24 cellular contexts compared by ENCODE assay signal in genomic region chr6:36969988-36970891, GRCh38. TPM values are rescaled to one million over a fixed set of nuclear protein-coding genes. Genes with fewer than 3 reads are reported as not detected.
DNase-seq lines count a peak whose midpoint lies in the region; ATAC-seq and TF ChIP-seq lines count a peak whose summit lies in the region.
"Had no signal": no experiment of that assay in that cellular context is flagged by ENCODE, and none has a peak within 500 bp of the region (broad histone marks: within the 10 kb centered on the region; RNA-seq: fewer than 3 reads in every experiment).

No MANE protein-coding gene starts in this region.

- peaks cover 39% of the 10 kb centered on the region for H3K4me1 ChIP-seq in suprapubic skin
- H3K4me1 ChIP-seq: Peyer's patch, transverse colon had no signal

- POLR2A ChIA-PET in T-cell (lab: Charles Lee) = no interaction called here

- ATAC-seq in activated naive CD4-positive, alpha-beta T cell treated with anti-CD3 and anti-CD28 coated beads, Interleukin-2, amount 50 U/mL, for 72 hours = no peak
- ATAC-seq in T-cell (replicated peaks in 1 of 4) (no peak), HG02970 (IDR thresholded peaks at IDR 0.05; ENCODE audit: low FRiP score, unreplicated experiment) (no peak)
- ATAC-seq: activated T-cell treated with anti-CD3 and anti-CD28 coated beads, Interleukin-2, amount 50 U/mL, for 4 hours had no signal

- no peak for DNase-seq in activated naive CD4-positive, alpha-beta T cell treated with anti-CD3 and anti-CD28 coated beads, Interleukin-2, amount 50 U/mL, for 72 hours (ENCODE audit: low spot score in 2 of 2)
- DNase-seq in activated naive CD4-positive, alpha-beta T cell treated with Interleukin-2 at 50 U/mL for 16 hours = no peak
- DNase-seq in HFFc6 = no peak
- no peak for DNase-seq in endothelial cell (ENCODE audit: low spot score)
- no peak for DNase-seq in suprapubic skin (ENCODE audit: low spot score in 2 of 2)
- no peak for DNase-seq in CD1c-positive myeloid dendritic cell (ENCODE audit: extremely low spot score)
- DNase-seq in T-cell = no peak
- DNase-seq: activated naive CD8-positive, alpha-beta T cell treated with anti-CD3 and anti-CD28 coated beads, Interleukin-2, amount 10 ng/mL, durations not matched to agents 7 days and 5 days; activated T-cell treated with anti-CD3 and anti-CD28 coated beads, Interleukin-2, amount 50 U/mL, for 4 hours; effector memory CD4-positive, alpha-beta T cell; NCI-H2081 treated with DMSO at 0.1 percent for 48 hours; NCI-H510A; occipital lobe; stimulated activated CD4-positive, alpha-beta T cell treated with anti-CD3 and anti-CD28 coated beads, Interleukin-4, amount 100 ng/mL, for 1 hour; stimulated activated naive CD4-positive, alpha-beta T cell treated with Interleukin-2 at 50 U/mL for 16 hours; transverse colon had no signal

- WGBS in suprapubic skin = 81% methylated on average over 11 of the region's 17 CpGs

- no peak overlapping the region for H3K4me3 Mint-ChIP-seq in HFFc6
- H3K4me3 Mint-ChIP-seq in endothelial cell (ENCODE audit: unreplicated experiment) = peak overlapping the region; percentile 62
- no peak overlapping the region for H3K4me3 Mint-ChIP-seq in T-cell
- H3K4me3 Mint-ChIP-seq: activated naive CD8-positive, alpha-beta T cell treated with anti-CD3 and anti-CD28 coated beads, Interleukin-2, amount 10 ng/mL, durations not matched to agents 7 days and 5 days; activated T-cell treated with anti-CD3 and anti-CD28 coated beads, Interleukin-2, amount 50 U/mL, for 4 hours; IgD-negative memory B cell; memory B cell; T-helper 2 cell treated with Interferon-gamma antibody and Interleukin-4, amounts not matched to agents 5 μg/mL and 100 μg/mL, for 36 hours had no signal

- TF ChIP-seq POLR2A in suprapubic skin (IDR thresholded peaks at IDR 0.05) = no peak

- peaks cover 85% of the 10 kb centered on the region for H3K36me3 ChIP-seq in suprapubic skin

- no peaks in the 10 kb centered on the region for H3K9me3 Mint-ChIP-seq in activated naive CD4-positive, alpha-beta T cell treated with anti-CD3 and anti-CD28 coated beads, Interleukin-2, amount 50 U/mL, for 72 hours
- H3K9me3 Mint-ChIP-seq in HFFc6 (no peaks in the 10 kb centered on the region), endothelial cell (ENCODE audit: unreplicated experiment) (no peaks in the 10 kb centered on the region), T-cell (no peaks in the 10 kb centered on the region)
- H3K9me3 Mint-ChIP-seq: activated naive CD8-positive, alpha-beta T cell treated with anti-CD3 and anti-CD28 coated beads, Interleukin-2, amount 10 ng/mL, durations not matched to agents 7 days and 5 days; activated T-cell treated with anti-CD3 and anti-CD28 coated beads, Interleukin-2, amount 50 U/mL, for 4 hours; IgD-negative memory B cell; memory B cell; T-helper 2 cell treated with Interferon-gamma antibody and Interleukin-4, amounts not matched to agents 5 μg/mL and 100 μg/mL, for 36 hours had no signal

- H3K4me1 Mint-ChIP-seq in HFFc6 (ENCODE audit: low read depth) = no peaks in the 10 kb centered on the region
- peaks cover 2% of the 10 kb centered on the region for H3K4me1 Mint-ChIP-seq in endothelial cell (ENCODE audit: unreplicated experiment)
- H3K4me1 Mint-ChIP-seq in T-cell = peaks cover 0 to 10% (median 6%) of the 10 kb centered on the region in 3 donors
- H3K4me1 Mint-ChIP-seq: memory B cell had no signal

- CTCF ChIA-PET in T-cell (lab: Charles Lee) = no interaction called here

- H3K27ac ChIP-seq in suprapubic skin = peak overlapping the region; percentile 10
- H3K27ac ChIP-seq: Peyer's patch, transverse colon had no signal

- H3K27ac Mint-ChIP-seq in activated naive CD4-positive, alpha-beta T cell treated with anti-CD3 and anti-CD28 coated beads, Interleukin-2, amount 50 U/mL, for 72 hours = peak overlapping the region; percentile 85 to 88
- H3K27ac Mint-ChIP-seq in HFFc6 (peak overlapping the region; percentile 36; the same call in 1 of the 2 replicates), endothelial cell (ENCODE audit: unreplicated experiment) (no peak overlapping the region), T-cell (peak overlapping the region in 1 of 2 donors; percentile 5)
- H3K27ac Mint-ChIP-seq: activated naive CD8-positive, alpha-beta T cell treated with anti-CD3 and anti-CD28 coated beads, Interleukin-2, amount 10 ng/mL, durations not matched to agents 7 days and 5 days; memory B cell; T-helper 2 cell treated with Interferon-gamma antibody and Interleukin-4, amounts not matched to agents 5 μg/mL and 100 μg/mL, for 36 hours had no signal

- H3K36me3 Mint-ChIP-seq in activated naive CD4-positive, alpha-beta T cell treated with anti-CD3 and anti-CD28 coated beads, Interleukin-2, amount 50 U/mL, for 72 hours = peaks cover 12 to 16% of the 10 kb centered on the region in 2 donors
- peaks cover 32% of the 10 kb centered on the region for H3K36me3 Mint-ChIP-seq in HFFc6 (ENCODE audit: low read depth)
- H3K36me3 Mint-ChIP-seq in endothelial cell (ENCODE audit: low read depth, unreplicated experiment) = peaks cover 53% of the 10 kb centered on the region
- peaks cover 58% of the 10 kb centered on the region for H3K36me3 Mint-ChIP-seq in T-cell

- no peaks in the 10 kb centered on the region; the same call in 1 of the 2 replicates for H3K27me3 Mint-ChIP-seq in HFFc6 (ENCODE audit: insufficient read depth)
- no peaks in the 10 kb centered on the region for H3K27me3 Mint-ChIP-seq in endothelial cell (ENCODE audit: unreplicated experiment)
- H3K27me3 Mint-ChIP-seq in T-cell = no peaks in the 10 kb centered on the region
- H3K27me3 Mint-ChIP-seq: activated naive CD8-positive, alpha-beta T cell treated with anti-CD3 and anti-CD28 coated beads, Interleukin-2, amount 10 ng/mL, durations not matched to agents 7 days and 5 days; IgD-negative memory B cell; memory B cell had no signal

- H3K27me3 ChIP-seq in suprapubic skin = no peaks in the 10 kb centered on the region
- H3K27me3 ChIP-seq: esophagus muscularis mucosa, Peyer's patch, transverse colon had no signal

- no peak overlapping the region for H3K4me3 ChIP-seq in suprapubic skin
- H3K4me3 ChIP-seq: esophagus muscularis mucosa, Peyer's patch, transverse colon had no signal

- H3K9me3 ChIP-seq in suprapubic skin = no peaks in the 10 kb centered on the region
- H3K9me3 ChIP-seq: esophagus muscularis mucosa, Peyer's patch, transverse colon had no signal

- no peak for TF ChIP-seq EP300 in suprapubic skin (IDR thresholded peaks at IDR 0.05)

- TF ChIP-seq CTCF in HFFc6 (IDR thresholded peaks at IDR 0.05) (no peak), endothelial cell (IDR thresholded peaks at IDR 0.05; ENCODE audit: unreplicated experiment) (no peak), suprapubic skin (IDR thresholded peaks at IDR 0.05) (no peak)

RNA-seq across cellular contexts. Expression of gene PI16, which starts 15.7 kb away (rescaled TPM):
- total RNA-seq in activated naive CD4-positive, alpha-beta T cell treated with anti-CD3 and anti-CD28 coated beads, Interleukin-2, amount 50 U/mL, for 72 hours = 1 to 10 TPM in 1 of 2 donors, under 1 TPM in 1; 0.30 to 1.7 TPM
- not detected for total RNA-seq in HFFc6 (2021; fragmentation: NEBNext Ultra II Directional; extraction: Animal tissue kit (Norgen Biotek cat#: 25700))
- total RNA-seq in endothelial cell (ENCODE audit: unreplicated experiment) = 20.5 TPM
- total RNA-seq in suprapubic skin = 10 to 100 TPM in 1 of 4 donors, 1 to 10 TPM in 3; 2.8 to 17.2 (median 3.9) TPM
- 10 to 100 TPM in 1 of 5 donors, 1 to 10 TPM in 4; 3.5 to 27.6 (median 7.8) TPM for total RNA-seq in T-cell
- total RNA-seq: activated T-cell treated with anti-CD3 and anti-CD28 coated beads, Interleukin-2, amount 50 U/mL, for 4 hours; M059J; SK-MEL-5 had no signal

RNA-seq across cellular contexts. Expression of gene MTCH1, which starts 15.8 kb away (rescaled TPM):
- total RNA-seq in activated naive CD4-positive, alpha-beta T cell treated with anti-CD3 and anti-CD28 coated beads, Interleukin-2, amount 50 U/mL, for 72 hours = 100 to 1,000 TPM; 129 to 139 TPM
- total RNA-seq in HFFc6 (2021; fragmentation: NEBNext Ultra II Directional; extraction: Animal tissue kit (Norgen Biotek cat#: 25700)) = 100 to 1,000 TPM; 263 to 301 (median 281) TPM
- total RNA-seq in endothelial cell (ENCODE audit: unreplicated experiment) (304 TPM), suprapubic skin (100 to 1,000 TPM; 160 to 220 (median 183) TPM), T-cell (100 to 1,000 TPM; 146 to 185 (median 160) TPM)

RNA-seq across cellular contexts. Expression of gene FGD2, which starts 35.2 kb away (rescaled TPM):
- total RNA-seq in activated naive CD4-positive, alpha-beta T cell treated with anti-CD3 and anti-CD28 coated beads, Interleukin-2, amount 50 U/mL, for 72 hours = 1 to 10 TPM; 1.3 to 2.4 TPM
- not detected for total RNA-seq in HFFc6 (2021; fragmentation: NEBNext Ultra II Directional; extraction: Animal tissue kit (Norgen Biotek cat#: 25700))
- total RNA-seq in endothelial cell (ENCODE audit: unreplicated experiment) (0.10 TPM), suprapubic skin (10 to 100 TPM in 1 of 4 donors, 1 to 10 TPM in 3; 2.4 to 13.6 (median 4.6) TPM), T-cell (10 to 100 TPM in 1 of 5 donors, 1 to 10 TPM in 4; 2.8 to 11.1 (median 3.3) TPM)
- total RNA-seq: M059J had no signal
